ENCODE assay signal across 22 cellular contexts in genomic region chr5:6584101-6584645, GRCh38. TPM values are rescaled to one million over a fixed set of nuclear protein-coding genes. Genes with fewer than 3 reads are reported as not detected.
DNase-seq lines count a peak whose midpoint lies in the region; ATAC-seq and TF ChIP-seq lines count a peak whose summit lies in the region.
"Had no signal": no experiment of that assay in that cellular context is flagged by ENCODE, and none has a peak within 500 bp of the region (broad histone marks: within the 10 kb centered on the region; RNA-seq: fewer than 3 reads in every experiment).

No MANE protein-coding gene starts in this region.

- peaks cover 3% of the 10 kb centered on the region for H3K4me1 Mint-ChIP-seq in stimulated activated naive CD8-positive, alpha-beta T cell treated with anti-CD3 and anti-CD28 coated beads, Interleukin-15, Interleukin-2, amounts not matched to agents 100 ng/mL and 50 ng/mL, for 24 hours (ENCODE audit: low read depth)
- no peaks in the 10 kb centered on the region for H3K4me1 Mint-ChIP-seq in central memory CD8-positive, alpha-beta T cell
- H3K4me1 Mint-ChIP-seq in naive thymus-derived CD4-positive, alpha-beta T cell, result peaks cover 0 to 4% (median 0%) of the 10 kb centered on the region in 7 donors
- no peaks in the 10 kb centered on the region for H3K4me1 Mint-ChIP-seq in type B pancreatic cell (ENCODE audit: unreplicated experiment)

- H3K27ac ChIP-seq in naive thymus-derived CD4-positive, alpha-beta T cell (ENCODE audit: low read depth, low read length), result no peak overlapping the region
- no peak overlapping the region for H3K27ac ChIP-seq in spleen
- no peak overlapping the region for H3K27ac ChIP-seq in foreskin keratinocyte
- H3K27ac ChIP-seq: breast epithelium, colonic mucosa, SJSA1 had no signal

- TF ChIP-seq POLR2A in spleen (IDR thresholded peaks at IDR 0.05), result no peak

- TF ChIP-seq CTCF in type B pancreatic cell (conservative IDR thresholded peaks at IDR 0.05) (no peak), spleen (IDR thresholded peaks at IDR 0.05 in 8 of 11, conservative IDR thresholded peaks at IDR 0.05 in 3 of 11) (no peak), foreskin keratinocyte (conservative IDR thresholded peaks at IDR 0.05) (no peak)

- H3K4me3 ChIP-seq in naive thymus-derived CD4-positive, alpha-beta T cell (ENCODE audit: low read length), result no peak overlapping the region
- H3K4me3 ChIP-seq in spleen, result no peak overlapping the region
- H3K4me3 ChIP-seq: colonic mucosa, SJSA1 had no signal

- H3K4me3 Mint-ChIP-seq in stimulated activated naive CD8-positive, alpha-beta T cell treated with anti-CD3 and anti-CD28 coated beads, Interleukin-15, Interleukin-2, amounts not matched to agents 100 ng/mL and 50 ng/mL, for 24 hours, result peak overlapping the region; percentile 9
- peak overlapping the region; percentile 2 for H3K4me3 Mint-ChIP-seq in central memory CD8-positive, alpha-beta T cell
- peak overlapping the region in 8 of 10 donors; percentile 9 to 67 (median 34) for H3K4me3 Mint-ChIP-seq in naive thymus-derived CD4-positive, alpha-beta T cell
- H3K4me3 Mint-ChIP-seq in type B pancreatic cell, result peak overlapping the region; percentile 74

- no peaks in the 10 kb centered on the region for H3K27me3 ChIP-seq in naive thymus-derived CD4-positive, alpha-beta T cell (ENCODE audit: control insufficient read depth in 2 of 2, insufficient read depth in 2 of 2, low read length in 2 of 2)
- H3K27me3 ChIP-seq in spleen (replicated peaks in 1 of 7) (peaks cover 0 to 64% (median 29%) of the 10 kb centered on the region in 7 donors), foreskin keratinocyte (peaks cover 38% of the 10 kb centered on the region)

- intact Hi-C loops in naive thymus-derived CD4-positive, alpha-beta T cell (cut with micrococcal nuclease), result no loop called here
- intact Hi-C loops in spleen (cut with DNase I; ENCODE audit: low total_unique reads), result no loop called here

- no peak overlapping the region for H3K27ac Mint-ChIP-seq in stimulated activated naive CD8-positive, alpha-beta T cell treated with anti-CD3 and anti-CD28 coated beads, Interleukin-15, Interleukin-2, amounts not matched to agents 100 ng/mL and 50 ng/mL, for 24 hours
- no peak overlapping the region for H3K27ac Mint-ChIP-seq in central memory CD8-positive, alpha-beta T cell (ENCODE audit: low read depth)
- H3K27ac Mint-ChIP-seq in naive thymus-derived CD4-positive, alpha-beta T cell, result no peak overlapping the region
- no peak overlapping the region for H3K27ac Mint-ChIP-seq in type B pancreatic cell
- H3K27ac Mint-ChIP-seq: T-cell had no signal

- no peaks in the 10 kb centered on the region for H3K4me1 ChIP-seq in naive thymus-derived CD4-positive, alpha-beta T cell (ENCODE audit: control insufficient read depth in 2 of 2, insufficient read depth in 2 of 2, low read length in 2 of 2)
- H3K4me1 ChIP-seq in spleen (peaks cover 0 to 16% (median 10%) of the 10 kb centered on the region in 6 donors), foreskin keratinocyte (no peaks in the 10 kb centered on the region)
- H3K4me1 ChIP-seq: colonic mucosa, SJSA1 had no signal

- CTCF ChIA-PET in naive thymus-derived CD4-positive, alpha-beta T cell (lab: Charles Lee), result no interaction called here

- peaks cover 56% of the 10 kb centered on the region for H3K27me3 Mint-ChIP-seq in stimulated activated naive CD8-positive, alpha-beta T cell treated with anti-CD3 and anti-CD28 coated beads, Interleukin-15, Interleukin-2, amounts not matched to agents 100 ng/mL and 50 ng/mL, for 24 hours
- H3K27me3 Mint-ChIP-seq in central memory CD8-positive, alpha-beta T cell, result peaks cover 76% of the 10 kb centered on the region
- H3K27me3 Mint-ChIP-seq in naive thymus-derived CD4-positive, alpha-beta T cell, result peaks cover 50 to 65% (median 58%) of the 10 kb centered on the region in 5 donors
- H3K27me3 Mint-ChIP-seq in type B pancreatic cell, result peaks cover 74% of the 10 kb centered on the region

- POLR2A ChIA-PET in naive thymus-derived CD4-positive, alpha-beta T cell (lab: Charles Lee), result no interaction called here

- ATAC-seq in stimulated activated naive CD8-positive, alpha-beta T cell treated with anti-CD3 and anti-CD28 coated beads, Interleukin-15, Interleukin-2, amounts not matched to agents 100 U/mL and 50 U/mL, for 24 hours, result no peak
- ATAC-seq in central memory CD8-positive, alpha-beta T cell (replicated peaks; ENCODE audit: extremely low read depth, poor library complexity, severe bottlenecking), result no peak
- no peak for ATAC-seq in naive thymus-derived CD4-positive, alpha-beta T cell
- ATAC-seq in HG03571 (IDR thresholded peaks at IDR 0.05; ENCODE audit: unreplicated experiment), result no peak
- ATAC-seq in foreskin keratinocyte, result no peak
- ATAC-seq: Panc1 had no signal

- no peaks in the 10 kb centered on the region for H3K36me3 Mint-ChIP-seq in stimulated activated naive CD8-positive, alpha-beta T cell treated with anti-CD3 and anti-CD28 coated beads, Interleukin-15, Interleukin-2, amounts not matched to agents 100 ng/mL and 50 ng/mL, for 24 hours (ENCODE audit: low read depth)
- H3K36me3 Mint-ChIP-seq in central memory CD8-positive, alpha-beta T cell (ENCODE audit: insufficient read depth), result no peaks in the 10 kb centered on the region
- no peaks in the 10 kb centered on the region for H3K36me3 Mint-ChIP-seq in naive thymus-derived CD4-positive, alpha-beta T cell
- H3K36me3 Mint-ChIP-seq in type B pancreatic cell, result no peaks in the 10 kb centered on the region
- H3K36me3 Mint-ChIP-seq: T-cell had no signal

- no peaks in the 10 kb centered on the region for H3K9me3 Mint-ChIP-seq in stimulated activated naive CD8-positive, alpha-beta T cell treated with anti-CD3 and anti-CD28 coated beads, Interleukin-15, Interleukin-2, amounts not matched to agents 100 ng/mL and 50 ng/mL, for 24 hours
- H3K9me3 Mint-ChIP-seq in central memory CD8-positive, alpha-beta T cell, result no peaks in the 10 kb centered on the region
- H3K9me3 Mint-ChIP-seq in naive thymus-derived CD4-positive, alpha-beta T cell, result no peaks in the 10 kb centered on the region
- no peaks in the 10 kb centered on the region for H3K9me3 Mint-ChIP-seq in type B pancreatic cell
- H3K9me3 Mint-ChIP-seq: T-cell had no signal

- H3K9me3 ChIP-seq in naive thymus-derived CD4-positive, alpha-beta T cell (ENCODE audit: control insufficient read depth in 2 of 3, low read length in 3 of 3), result no peaks in the 10 kb centered on the region
- H3K9me3 ChIP-seq in spleen, result no peaks in the 10 kb centered on the region
- H3K9me3 ChIP-seq: breast epithelium, colonic mucosa, SJSA1 had no signal

- WGBS in spleen, 5 donors, result 60 to 68% (median 66%) methylated on average over 6 of the region's 6 CpGs

- H3K36me3 ChIP-seq in naive thymus-derived CD4-positive, alpha-beta T cell (ENCODE audit: control insufficient read depth in 2 of 3, insufficient read depth in 3 of 3, low read length in 3 of 3), result no peaks in the 10 kb centered on the region
- H3K36me3 ChIP-seq in spleen, result no peaks in the 10 kb centered on the region
- H3K36me3 ChIP-seq: breast epithelium, colonic mucosa, SJSA1 had no signal

- DNase-seq in stimulated activated naive CD8-positive, alpha-beta T cell treated with anti-CD3 and anti-CD28 coated beads, Interleukin-15, Interleukin-2, amounts not matched to agents 100 U/mL and 50 U/mL, for 24 hours, result no peak
- DNase-seq in central memory CD8-positive, alpha-beta T cell (ENCODE audit: low spot score in 2 of 2), result no peak
- no peak for DNase-seq in naive thymus-derived CD4-positive, alpha-beta T cell
- DNase-seq in type B pancreatic cell (ENCODE audit: extremely low spot score, unreplicated experiment) (no peak), spleen (no peak), foreskin keratinocyte (no peak)
- DNase-seq: activated CD4-positive, alpha-beta T cell treated with anti-CD3 and anti-CD28 coated beads, Interleukin-2, amount 50 U/mL, for 1 hour; activated gamma-delta T cell; colonic mucosa; EL; Karpas-422; NCI-H146; NCI-H446 treated with DMSO at 0.1 percent for 48 hours; NK-92 treated with Interleukin-12 subunit alpha and Interleukin-12 subunit beta, amount 100 ng/mL, for 24 hours; stimulated activated CD4-positive, alpha-beta T cell treated with anti-CD3 and anti-CD28 coated beads, Interleukin-15, amount 100 ng/mL, for 24 hours; T-cell; trophoblast cell had no signal

RNA-seq across cellular contexts. Expression of gene NSUN2, which starts 48.7 kb away (rescaled TPM):
- total RNA-seq in naive thymus-derived CD4-positive, alpha-beta T cell, result 10 to 100 TPM; 52.4 to 87.2 (median 72.9) TPM
- polyA plus RNA-seq in naive thymus-derived CD4-positive, alpha-beta T cell, result 10 to 100 TPM; 25.4 to 51.8 TPM
- total RNA-seq in type B pancreatic cell (ENCODE audit: low replicate concordance) (59.8 and 63.4 TPM in 2 replicates), spleen (10 to 100 TPM; 53.1 to 77.8 (median 57.6) TPM), foreskin keratinocyte (88.1 and 102 TPM in 2 replicates)
- polyA plus RNA-seq in spleen (10 to 100 TPM; 42.4 to 63.3 (median 49.8) TPM), foreskin keratinocyte (56.3 and 65.7 TPM in 2 replicates)

RNA-seq across cellular contexts. Expression of gene SRD5A1, which starts 49.1 kb away (rescaled TPM):
- total RNA-seq in naive thymus-derived CD4-positive, alpha-beta T cell, result 10 to 100 TPM in 2 of 5 experiments, 1 to 10 TPM in 3; 3.4 to 11.9 (median 6.6) TPM
- polyA plus RNA-seq in naive thymus-derived CD4-positive, alpha-beta T cell, result 1 to 10 TPM; 2.9 to 3.7 TPM
- total RNA-seq in type B pancreatic cell (ENCODE audit: low replicate concordance) (17.2 and 23.1 TPM in 2 replicates), spleen (1 to 10 TPM; 4.6 to 9.3 (median 7.1) TPM), foreskin keratinocyte (13.5 and 14.2 TPM in 2 replicates)
- polyA plus RNA-seq in spleen (1 to 10 TPM; 2.5 to 5.1 (median 4.4) TPM), foreskin keratinocyte (10.8 and 11.4 TPM in 2 replicates)

Comparison
In these comparisons a context has a peak if more than half of its experiments do, and no peak if none do; other contexts are left out.
1. H3K4me3 Mint-ChIP-seq: peak in every context shown above with its lines; median percentile 74 in type B pancreatic cell; 34 in naive thymus-derived CD4-positive, alpha-beta T cell; 9 in stimulated activated naive CD8-positive, alpha-beta T cell treated with anti-CD3 and anti-CD28 coated beads, Interleukin-15, Interleukin-2, amounts not matched to agents 100 ng/mL and 50 ng/mL, for 24 hours; 2 in central memory CD8-positive, alpha-beta T cell.